ENCODE assay signal across 8 cellular contexts in the genomic region with DNA sequence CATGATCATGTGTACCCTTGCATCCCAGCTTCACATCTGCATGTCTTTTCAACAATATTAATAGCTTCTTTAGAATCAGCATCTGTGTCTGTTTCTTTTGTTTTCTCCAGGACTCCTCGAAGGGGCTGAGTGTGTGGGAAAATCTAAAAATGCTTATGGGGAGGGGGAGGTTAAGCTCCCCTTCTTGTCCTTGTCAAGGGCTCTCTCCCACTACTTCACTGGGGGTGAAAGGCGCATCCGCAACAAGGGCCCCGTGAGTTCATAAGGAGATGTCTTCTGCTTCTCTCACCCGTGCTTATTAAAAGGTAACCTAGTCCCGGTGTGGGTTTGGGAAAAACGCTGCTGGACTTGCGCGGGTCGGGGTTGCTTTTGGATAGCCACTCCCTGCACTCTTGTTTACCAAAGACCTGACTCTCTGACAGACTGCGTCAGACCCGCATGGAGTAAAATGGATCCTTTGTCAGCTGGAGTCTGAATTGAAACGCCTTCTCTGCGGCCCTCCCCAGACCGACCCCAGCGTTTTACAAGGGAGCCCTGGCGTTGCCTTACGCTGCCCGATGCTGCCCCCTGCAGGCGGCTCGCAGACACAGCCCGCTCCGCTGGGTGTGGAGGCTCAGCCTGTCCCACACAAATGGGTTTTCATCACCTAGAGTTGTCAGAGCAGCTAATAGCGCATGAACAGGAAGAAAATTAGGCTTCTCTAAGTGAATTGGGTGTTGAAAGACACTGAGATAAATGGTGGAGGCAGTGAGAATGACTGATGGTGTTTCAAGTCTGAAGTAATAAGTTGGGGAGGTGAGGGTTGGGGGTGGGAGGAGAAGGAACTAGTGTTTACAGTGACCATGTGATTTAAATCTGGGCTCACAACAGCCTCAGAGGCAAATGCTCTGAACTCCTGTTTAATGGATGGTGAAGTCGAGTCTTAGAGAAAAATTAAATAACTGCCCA.
DNase-seq lines count a peak whose midpoint lies in the region; ATAC-seq and TF ChIP-seq lines count a peak whose summit lies in the region.

No MANE protein-coding gene starts in this region.

- H3K4me3 ChIP-seq in GM12875 (ENCODE audit: low read depth, low read length) (no peak overlapping the region), retinal pigment epithelial cell (ENCODE audit: low read length) (peak overlapping the region; percentile 38)

- DNase-seq in NCI-H1694 (lab: John Stamatoyannopoulos, UW) (peak; percentile 94), T-helper 22 cell (ENCODE audit: low read depth) (peak; percentile 54), anterior cingulate cortex (lab: John Stamatoyannopoulos, UW) (peak in 56 of 58 donors; percentile 43 to 96 (median 83)), hepatic stellate cell (ENCODE audit: low spot score) (peak; percentile 84), retinal pigment epithelial cell (ENCODE audit: low read depth) (no peak), cortex of kidney (lab: John Stamatoyannopoulos, UW) (no peak)

- TF ChIP-seq CTCF in GM12875 (IDR thresholded peaks at IDR 0.05; ENCODE audit: borderline replicate concordance, insufficient read depth, low read depth, low read length) (peak; percentile 96), retinal pigment epithelial cell (conservative IDR thresholded peaks at IDR 0.05; ENCODE audit: low read depth, low read length) (peak; percentile 96)

- peak; percentile 68 for ATAC-seq in HG02870 (IDR thresholded peaks at IDR 0.05; ENCODE audit: unreplicated experiment)

Comparison
In these comparisons a context has a peak if more than half of its experiments do, and no peak if none do; other contexts are left out.
1. DNase-seq: peak in NCI-H1694 (single experiment), T-helper 22 cell (single experiment), anterior cingulate cortex (56 of 58) and hepatic stellate cell (single experiment); none in retinal pigment epithelial cell (single experiment) and cortex of kidney (single experiment).